ENCODE assay signal across 1 cellular context in genomic region chr11:9738700-9739099, GRCh38.
TF ChIP-seq lines count a peak whose summit lies in the region.

No MANE protein-coding gene starts in this region.

TF ChIP-seq in GM23338, 12 proteins besides CTCF, POLR2A, EP300 and RAD21:
- TF ChIP-seq, protein P1, sequence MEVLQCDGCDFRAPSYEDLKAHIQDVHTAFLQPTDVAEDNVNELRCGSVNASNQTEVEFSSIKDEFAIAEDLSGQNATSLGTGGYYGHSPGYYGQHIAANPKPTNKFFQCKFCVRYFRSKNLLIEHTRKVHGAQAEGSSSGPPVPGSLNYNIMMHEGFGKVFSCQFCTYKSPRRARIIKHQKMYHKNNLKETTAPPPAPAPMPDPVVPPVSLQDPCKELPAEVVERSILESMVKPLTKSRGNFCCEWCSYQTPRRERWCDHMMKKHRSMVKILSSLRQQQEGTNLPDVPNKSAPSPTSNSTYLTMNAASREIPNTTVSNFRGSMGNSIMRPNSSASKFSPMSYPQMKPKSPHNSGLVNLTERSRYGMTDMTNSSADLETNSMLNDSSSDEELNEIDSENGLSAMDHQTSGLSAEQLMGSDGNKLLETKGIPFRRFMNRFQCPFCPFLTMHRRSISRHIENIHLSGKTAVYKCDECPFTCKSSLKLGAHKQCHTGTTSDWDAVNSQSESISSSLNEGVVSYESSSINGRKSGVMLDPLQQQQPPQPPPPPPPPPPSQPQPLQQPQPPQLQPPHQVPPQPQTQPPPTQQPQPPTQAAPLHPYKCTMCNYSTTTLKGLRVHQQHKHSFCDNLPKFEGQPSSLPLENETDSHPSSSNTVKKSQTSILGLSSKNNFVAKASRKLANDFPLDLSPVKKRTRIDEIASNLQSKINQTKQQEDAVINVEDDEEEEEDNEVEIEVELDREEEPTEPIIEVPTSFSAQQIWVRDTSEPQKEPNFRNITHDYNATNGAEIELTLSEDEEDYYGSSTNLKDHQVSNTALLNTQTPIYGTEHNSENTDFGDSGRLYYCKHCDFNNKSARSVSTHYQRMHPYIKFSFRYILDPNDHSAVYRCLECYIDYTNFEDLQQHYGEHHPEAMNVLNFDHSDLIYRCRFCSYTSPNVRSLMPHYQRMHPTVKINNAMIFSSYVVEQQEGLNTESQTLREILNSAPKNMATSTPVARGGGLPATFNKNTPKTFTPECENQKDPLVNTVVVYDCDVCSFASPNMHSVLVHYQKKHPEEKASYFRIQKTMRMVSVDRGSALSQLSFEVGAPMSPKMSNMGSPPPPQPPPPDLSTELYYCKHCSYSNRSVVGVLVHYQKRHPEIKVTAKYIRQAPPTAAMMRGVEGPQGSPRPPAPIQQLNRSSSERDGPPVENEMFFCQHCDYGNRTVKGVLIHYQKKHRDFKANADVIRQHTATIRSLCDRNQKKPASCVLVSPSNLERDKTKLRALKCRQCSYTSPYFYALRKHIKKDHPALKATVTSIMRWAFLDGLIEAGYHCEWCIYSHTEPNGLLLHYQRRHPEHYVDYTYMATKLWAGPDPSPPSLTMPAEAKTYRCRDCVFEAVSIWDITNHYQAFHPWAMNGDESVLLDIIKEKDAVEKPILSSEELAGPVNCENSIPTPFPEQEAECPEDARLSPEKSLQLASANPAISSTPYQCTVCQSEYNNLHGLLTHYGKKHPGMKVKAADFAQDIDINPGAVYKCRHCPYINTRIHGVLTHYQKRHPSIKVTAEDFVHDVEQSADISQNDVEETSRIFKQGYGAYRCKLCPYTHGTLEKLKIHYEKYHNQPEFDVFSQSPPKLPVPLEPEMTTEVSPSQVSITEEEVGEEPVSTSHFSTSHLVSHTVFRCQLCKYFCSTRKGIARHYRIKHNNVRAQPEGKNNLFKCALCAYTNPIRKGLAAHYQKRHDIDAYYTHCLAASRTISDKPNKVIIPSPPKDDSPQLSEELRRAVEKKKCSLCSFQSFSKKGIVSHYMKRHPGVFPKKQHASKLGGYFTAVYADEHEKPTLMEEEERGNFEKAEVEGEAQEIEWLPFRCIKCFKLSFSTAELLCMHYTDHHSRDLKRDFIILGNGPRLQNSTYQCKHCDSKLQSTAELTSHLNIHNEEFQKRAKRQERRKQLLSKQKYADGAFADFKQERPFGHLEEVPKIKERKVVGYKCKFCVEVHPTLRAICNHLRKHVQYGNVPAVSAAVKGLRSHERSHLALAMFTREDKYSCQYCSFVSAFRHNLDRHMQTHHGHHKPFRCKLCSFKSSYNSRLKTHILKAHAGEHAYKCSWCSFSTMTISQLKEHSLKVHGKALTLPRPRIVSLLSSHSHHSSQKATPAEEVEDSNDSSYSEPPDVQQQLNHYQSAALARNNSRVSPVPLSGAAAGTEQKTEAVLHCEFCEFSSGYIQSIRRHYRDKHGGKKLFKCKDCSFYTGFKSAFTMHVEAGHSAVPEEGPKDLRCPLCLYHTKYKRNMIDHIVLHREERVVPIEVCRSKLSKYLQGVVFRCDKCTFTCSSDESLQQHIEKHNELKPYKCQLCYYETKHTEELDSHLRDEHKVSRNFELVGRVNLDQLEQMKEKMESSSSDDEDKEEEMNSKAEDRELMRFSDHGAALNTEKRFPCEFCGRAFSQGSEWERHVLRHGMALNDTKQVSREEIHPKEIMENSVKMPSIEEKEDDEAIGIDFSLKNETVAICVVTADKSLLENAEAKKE (CRISPR knock-in tag; IDR thresholded peaks at IDR 0.05): no peak
- TF ChIP-seq EZH2phosphoT487 (IDR thresholded peaks at IDR 0.05; ENCODE audit: unreplicated experiment) (no peak), ZNF331 (CRISPR knock-in tag; IDR thresholded peaks at IDR 0.05; ENCODE audit: low read depth) (no peak), STAT1 (IDR thresholded peaks at IDR 0.05; ENCODE audit: unreplicated experiment) (no peak), ZNF114 (CRISPR knock-in tag; IDR thresholded peaks at IDR 0.05) (no peak), EZH2 (IDR thresholded peaks at IDR 0.05; ENCODE audit: low read depth, unreplicated experiment) (no peak), JUNB (IDR thresholded peaks at IDR 0.05; ENCODE audit: unreplicated experiment) (no peak), NANOG (IDR thresholded peaks at IDR 0.05; ENCODE audit: borderline replicate concordance) (no peak), POLR2AphosphoS5 (IDR thresholded peaks at IDR 0.05; ENCODE audit: low read depth) (no peak), ETS1 (IDR thresholded peaks at IDR 0.05) (no peak), CREB1 (CRISPR knock-in tag; IDR thresholded peaks at IDR 0.05; ENCODE audit: low read depth) (no peak)
- TF ChIP-seq, protein P2, sequence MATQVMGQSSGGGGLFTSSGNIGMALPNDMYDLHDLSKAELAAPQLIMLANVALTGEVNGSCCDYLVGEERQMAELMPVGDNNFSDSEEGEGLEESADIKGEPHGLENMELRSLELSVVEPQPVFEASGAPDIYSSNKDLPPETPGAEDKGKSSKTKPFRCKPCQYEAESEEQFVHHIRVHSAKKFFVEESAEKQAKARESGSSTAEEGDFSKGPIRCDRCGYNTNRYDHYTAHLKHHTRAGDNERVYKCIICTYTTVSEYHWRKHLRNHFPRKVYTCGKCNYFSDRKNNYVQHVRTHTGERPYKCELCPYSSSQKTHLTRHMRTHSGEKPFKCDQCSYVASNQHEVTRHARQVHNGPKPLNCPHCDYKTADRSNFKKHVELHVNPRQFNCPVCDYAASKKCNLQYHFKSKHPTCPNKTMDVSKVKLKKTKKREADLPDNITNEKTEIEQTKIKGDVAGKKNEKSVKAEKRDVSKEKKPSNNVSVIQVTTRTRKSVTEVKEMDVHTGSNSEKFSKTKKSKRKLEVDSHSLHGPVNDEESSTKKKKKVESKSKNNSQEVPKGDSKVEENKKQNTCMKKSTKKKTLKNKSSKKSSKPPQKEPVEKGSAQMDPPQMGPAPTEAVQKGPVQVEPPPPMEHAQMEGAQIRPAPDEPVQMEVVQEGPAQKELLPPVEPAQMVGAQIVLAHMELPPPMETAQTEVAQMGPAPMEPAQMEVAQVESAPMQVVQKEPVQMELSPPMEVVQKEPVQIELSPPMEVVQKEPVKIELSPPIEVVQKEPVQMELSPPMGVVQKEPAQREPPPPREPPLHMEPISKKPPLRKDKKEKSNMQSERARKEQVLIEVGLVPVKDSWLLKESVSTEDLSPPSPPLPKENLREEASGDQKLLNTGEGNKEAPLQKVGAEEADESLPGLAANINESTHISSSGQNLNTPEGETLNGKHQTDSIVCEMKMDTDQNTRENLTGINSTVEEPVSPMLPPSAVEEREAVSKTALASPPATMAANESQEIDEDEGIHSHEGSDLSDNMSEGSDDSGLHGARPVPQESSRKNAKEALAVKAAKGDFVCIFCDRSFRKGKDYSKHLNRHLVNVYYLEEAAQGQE (IDR thresholded peaks at IDR 0.05; ENCODE audit: unreplicated experiment): no peak
